ENCODE assay signal across 24 cellular contexts in genomic region chr1:170568197-170568596, GRCh38. TPM values are rescaled to one million over a fixed set of nuclear protein-coding genes. Genes with fewer than 3 reads are reported as not detected.
DNase-seq lines count a peak whose midpoint lies in the region; ATAC-seq and TF ChIP-seq lines count a peak whose summit lies in the region.
"Had no signal": no experiment of that assay in that cellular context is flagged by ENCODE, and none has a peak within 500 bp of the region (broad histone marks: within the 10 kb centered on the region; RNA-seq: fewer than 3 reads in every experiment).

No MANE protein-coding gene starts in this region.

- H3K4me2 ChIP-seq in HCT116 (ENCODE audit: low read length) (no peak overlapping the region), PC-3 (ENCODE audit: low read length) (no peak overlapping the region), mesendoderm (ENCODE audit: low read length) (no peak overlapping the region)
- H3K4me2 ChIP-seq: PC-9 had no signal

- TF ChIP-seq CTCF in HCT116 (IDR thresholded peaks at IDR 0.05 in 2 of 3, conservative IDR thresholded peaks at IDR 0.05 in 1 of 3; ENCODE audit: borderline replicate concordance in 1 of 3, insufficient read depth in 1 of 3, low read depth in 2 of 3, low read length in 2 of 3) (no peak), PC-3 (conservative IDR thresholded peaks at IDR 0.05; ENCODE audit: low read depth, low read length) (peak; percentile 39; the same call in 1 of the 2 replicates), right atrium auricular region (IDR thresholded peaks at IDR 0.05) (no peak), body of pancreas (IDR thresholded peaks at IDR 0.05) (no peak)

- H2AFZ ChIP-seq in HCT116 (ENCODE audit: low read depth, low read length, poor library complexity, severe bottlenecking) (no peak overlapping the region), PC-3 (ENCODE audit: low read length) (no peak overlapping the region)
- H2AFZ ChIP-seq: PC-9 had no signal

- H2BK5ac ChIP-seq in mesendoderm (ENCODE audit: low read length): no peak overlapping the region

- TF ChIP-seq RAD21 in HCT116 (IDR thresholded peaks at IDR 0.05; ENCODE audit: low read depth): peak; percentile 39

- no peaks in the 10 kb centered on the region for H3K9me2 ChIP-seq in HCT116 (ENCODE audit: insufficient read depth)
- H3K9me2 ChIP-seq in PC-3 (replicated peaks; ENCODE audit: low read length): no peaks in the 10 kb centered on the region

- no peak overlapping the region for H4K8ac ChIP-seq in mesendoderm (ENCODE audit: low read depth, low read length)

- no peaks in the 10 kb centered on the region for H3K79me1 ChIP-seq in mesendoderm (ENCODE audit: low read length)

- DNase-seq in DMS53 treated with DMSO at 0.1 percent for 48 hours (lab: John Stamatoyannopoulos, UW; ENCODE audit: unreplicated experiment) (peak; percentile 8), HCT116 (ENCODE audit: low read depth, low spot score) (no peak), PC-3 (no peak), mesendoderm (peak; percentile 25), right atrium auricular region (ENCODE audit: low spot score) (no peak), body of pancreas (no peak), COLO668 (lab: John Stamatoyannopoulos, UW; ENCODE audit: unreplicated experiment) (no peak)
- DNase-seq in central memory CD4-positive, alpha-beta T cell: no peak
- DNase-seq: Calu3; CD8-positive, alpha-beta memory T cell; H7; MG63; NCI-H1694; NCI-H2081; NCI-H446; NCI-H524 treated with DMSO at 0.1 percent for 48 hours; NCI-H82; NK-92 treated with Interleukin-12 subunit alpha and Interleukin-12 subunit beta, amount 100 ng/mL, for 24 hours; PC-9; SJCRH30; T-cell had no signal

- peak overlapping the region; percentile 19 for H2BK15ac ChIP-seq in mesendoderm (replicated peaks; ENCODE audit: low read depth)

- CTCF ChIA-PET in HCT116 (lab: Charles Lee) (interaction anchor here (1.4 kb wide), 1 partner anchor 121 kb away, joined by 3 read pairs; no protein-coding TSS in a partner anchor), PC-3 (lab: Charles Lee) (no interaction called here)

- TF ChIP-seq POLR2A in HCT116 (IDR thresholded peaks at IDR 0.05; ENCODE audit: borderline replicate concordance, extremely low read depth, insufficient read depth, insufficient read length) (no peak), body of pancreas (IDR thresholded peaks at IDR 0.05) (no peak)

- BruUV-seq in HCT116 (replicated peaks; lab: Mats Ljungman, UMichigan) (no TSS peak), PC-3 (replicated peaks; lab: Mats Ljungman, UMichigan) (no TSS peak)

- 0 out of 2 replicates have a peak, but pooled peaks have one; percentile 49 for ATAC-seq in HCT116
- ATAC-seq in PC-3: no peak
- ATAC-seq in body of pancreas: no peak
- ATAC-seq: GM12878, K562, Right ventricle myocardium inferior, T-cell had no signal

- H2BK120ac ChIP-seq in mesendoderm (ENCODE audit: low read depth, low read length): no peak overlapping the region

- RAD21 ChIA-PET in HCT116 (lab: Charles Lee; ENCODE audit: low non-redundant PET in 1 of 2, low total read pairs in 2 of 2, uncharacterized antibody in 2 of 2, unreplicated experiment in 2 of 2): no interaction called here

- no peak overlapping the region for H4K5ac ChIP-seq in mesendoderm (ENCODE audit: low read length)

- POLR2A ChIA-PET in HCT116 (lab: Charles Lee) (no interaction called here), PC-3 (lab: Charles Lee; ENCODE audit: unreplicated experiment) (no interaction called here)

- H3K4ac ChIP-seq in mesendoderm (ENCODE audit: low read depth, low read length): no peak overlapping the region

- H2AK5ac ChIP-seq in mesendoderm (ENCODE audit: low read length): no peak overlapping the region

- no peaks in the 10 kb centered on the region for H3F3A ChIP-seq in PC-3 (ENCODE audit: low read length, unreplicated experiment)

- H3K9ac ChIP-seq in HCT116 (ENCODE audit: low read length) (no peak overlapping the region), PC-3 (ENCODE audit: low read length) (no peak overlapping the region), mesendoderm (ENCODE audit: low read length) (no peak overlapping the region)

- H3K4me1 ChIP-seq in HCT116 (ENCODE audit: control insufficient read depth in 1 of 2, insufficient read depth in 2 of 2, low read length in 2 of 2): peaks cover 3 to 6% of the 10 kb centered on the region in 2 experiments; a peak in 3 of 4 replicates
- H3K4me1 ChIP-seq in PC-3 (ENCODE audit: insufficient read depth, low read length): peaks cover 4% of the 10 kb centered on the region
- H3K4me1 ChIP-seq in mesendoderm (ENCODE audit: control insufficient read depth, low read depth, low read length): no peaks in the 10 kb centered on the region
- H3K4me1 ChIP-seq in right atrium auricular region: peaks cover 0 to 5% of the 10 kb centered on the region in 2 donors
- H3K4me1 ChIP-seq in body of pancreas: peaks cover 4% of the 10 kb centered on the region

- intact Hi-C loops in HCT116 (cut with micrococcal nuclease): no loop called here
- intact Hi-C loops in PC-3 (cut with micrococcal nuclease): no loop called here
- intact Hi-C loops in body of pancreas (cut with DNase I): no loop called here

- H3K36me3 ChIP-seq in HCT116 (ENCODE audit: control insufficient read depth in 1 of 2, insufficient read depth in 2 of 2, low read length in 2 of 2) (no peaks in the 10 kb centered on the region), PC-3 (ENCODE audit: low read depth, low read length) (no peaks in the 10 kb centered on the region), mesendoderm (ENCODE audit: control insufficient read depth, insufficient read depth, low read length) (no peaks in the 10 kb centered on the region), right atrium auricular region (no peaks in the 10 kb centered on the region), body of pancreas (replicated peaks in 1 of 2; ENCODE audit: insufficient read depth in 1 of 2, low read depth in 2 of 2) (no peaks in the 10 kb centered on the region)
- H3K36me3 ChIP-seq: MG63, SJCRH30 had no signal

- no peak overlapping the region for H3K27ac ChIP-seq in HCT116 (ENCODE audit: low read depth, low read length)
- no peak overlapping the region for H3K27ac ChIP-seq in PC-3 (ENCODE audit: low read length)
- no peak overlapping the region for H3K27ac ChIP-seq in mesendoderm (ENCODE audit: low read depth, low read length)
- H3K27ac ChIP-seq in right atrium auricular region: no peak overlapping the region
- no peak overlapping the region for H3K27ac ChIP-seq in body of pancreas
- H3K27ac ChIP-seq: PC-9, SJCRH30 had no signal

- no peaks in the 10 kb centered on the region for H3K27me3 ChIP-seq in HCT116 (ENCODE audit: insufficient read depth, low read length)
- peaks cover 18% of the 10 kb centered on the region for H3K27me3 ChIP-seq in PC-3 (ENCODE audit: low read length)
- H3K27me3 ChIP-seq in mesendoderm (ENCODE audit: insufficient read depth, low read length, poor library complexity): no peaks in the 10 kb centered on the region
- no peaks in the 10 kb centered on the region for H3K27me3 ChIP-seq in right atrium auricular region
- H3K27me3 ChIP-seq in body of pancreas: no peaks in the 10 kb centered on the region
- H3K27me3 ChIP-seq: MG63, SJCRH30 had no signal

- H3K23ac ChIP-seq in mesendoderm (ENCODE audit: low read length): no peak overlapping the region

- H3K79me2 ChIP-seq in HCT116 (ENCODE audit: insufficient read depth, low read length) (no peaks in the 10 kb centered on the region), PC-3 (ENCODE audit: low read length) (no peaks in the 10 kb centered on the region), mesendoderm (ENCODE audit: control insufficient read depth, insufficient read depth, low read length) (no peaks in the 10 kb centered on the region)

- H3K56ac ChIP-seq in mesendoderm (ENCODE audit: low read length): no peak overlapping the region

- no peak overlapping the region for H3K4me3 ChIP-seq in HCT116 (replicated peaks in 1 of 2; ENCODE audit: low read depth in 1 of 2, low read length in 2 of 2)
- no peak overlapping the region for H3K4me3 ChIP-seq in PC-3 (ENCODE audit: low read length)
- H3K4me3 ChIP-seq in mesendoderm (ENCODE audit: low read length): no peak overlapping the region
- H3K4me3 ChIP-seq in right atrium auricular region: no peak overlapping the region
- no peak overlapping the region for H3K4me3 ChIP-seq in body of pancreas
- H3K4me3 ChIP-seq: GM12878, K562, MG63, PC-9, SJCRH30 had no signal

- H4K20me1 ChIP-seq in HCT116 (ENCODE audit: insufficient read depth): no peaks in the 10 kb centered on the region
- H4K20me1 ChIP-seq in PC-3 (ENCODE audit: low read length): no peaks in the 10 kb centered on the region

- no peak overlapping the region for H3K18ac ChIP-seq in mesendoderm (ENCODE audit: low read length)

- H3K9me3 ChIP-seq in HCT116 (ENCODE audit: control insufficient read depth in 1 of 2, insufficient read depth in 1 of 2, low read depth in 1 of 2, low read length in 2 of 2) (no peaks in the 10 kb centered on the region), PC-3 (ENCODE audit: low read length) (no peaks in the 10 kb centered on the region), right atrium auricular region (peaks cover 0 to 6% of the 10 kb centered on the region in 2 donors), body of pancreas (no peaks in the 10 kb centered on the region)
- H3K9me3 ChIP-seq: SJCRH30 had no signal

TF ChIP-seq in HCT116, 20 proteins besides CTCF, POLR2A, EP300 and RAD21:
- TF ChIP-seq ZFX (IDR thresholded peaks at IDR 0.05): no peak
- TF ChIP-seq EZH2 (IDR thresholded peaks at IDR 0.05): no peak
TF ChIP-seq in HCT116: peak in this region for 0.

RNA-seq across cellular contexts. Expression of gene GORAB, which starts 36.2 kb away (rescaled TPM):
- 7.5 TPM for total RNA-seq in HCT116 (2021; ENCODE audit: unreplicated experiment)
- 4.1 and 5.1 TPM in 2 replicates for polyA plus RNA-seq in HCT116 (2012)
- 22.1 and 23.2 TPM in 2 replicates for total RNA-seq in PC-3 (2014; rRNA removed)
- 7.8 TPM for polyA plus RNA-seq in mesendoderm (2013, experiment 1 of 2)
- polyA plus RNA-seq in mesendoderm (2013, experiment 2 of 2): 7.5 TPM
- total RNA-seq in right atrium auricular region: 1 to 10 TPM; 4.9 to 9.2 TPM
- 10 to 100 TPM in 1 of 2 donors, 1 to 10 TPM in 1; 7.8 to 12.9 TPM for total RNA-seq in body of pancreas

Comparison
In these comparisons a context has a peak if more than half of its experiments do, and no peak if none do; other contexts are left out.
1. DNase-seq: peak in DMS53 treated with DMSO at 0.1 percent for 48 hours (single experiment) and mesendoderm (single experiment); none in HCT116 (single experiment), PC-3 (single experiment), right atrium auricular region (single experiment), body of pancreas (0 of 4), central memory CD4-positive, alpha-beta T cell (single experiment) and COLO668 (single experiment).